Comparison of ENCODE assay signal across 8 cellular contexts in genomic region chr12:57772429-57773322, GRCh38. TPM values are rescaled to one million over a fixed set of nuclear protein-coding genes. Genes with fewer than 3 reads are reported as not detected.
DNase-seq lines count a peak whose midpoint lies in the region; ATAC-seq, FAIRE-seq and TF ChIP-seq lines count a peak whose summit lies in the region.

Gene EEF1AKMT3, plus strand, starts transcription at chr12:57772614. Its CDS starts 111 bp downstream, at chr12:57772725.

- H3K27ac ChIP-seq in heart left ventricle, result peak within 1 kb of the TSS; percentile 41 to 95 (median 90)
- peak within 1 kb of the TSS; percentile 87 to 95 (median 92) for H3K27ac ChIP-seq in pancreas

- DNase-seq in SIG-M5 treated with dmso at 0.1 percent for 504 hours (lab: John Stamatoyannopoulos, UW; ENCODE audit: unreplicated experiment), result peak; percentile 74
- no peak for DNase-seq in SIG-M5 (lab: John Stamatoyannopoulos, UW)
- peak; percentile 42 for DNase-seq in NCI-H2227 treated with DMSO at 0.1 percent for 48 hours (lab: John Stamatoyannopoulos, UW)
- peak; percentile 75 for DNase-seq in adipocyte (ENCODE audit: low read depth)
- DNase-seq in heart left ventricle, result peak; percentile 74 to 83 (median 75)
- peak; percentile 73 to 89 (median 78) for DNase-seq in pancreas

- H3K4me3 ChIP-seq in adipocyte (ENCODE audit: low read length), result peak within 1 kb of the TSS; percentile 95
- peak within 1 kb of the TSS; percentile 59 to 94 (median 74) for H3K4me3 ChIP-seq in heart left ventricle
- peak within 1 kb of the TSS; percentile 69 to 97 (median 80) for H3K4me3 ChIP-seq in pancreas

- WGBS in heart left ventricle, 4 donors, result 2 to 6% (median 3%) methylated on average over 46 to 67 of the region's 67 CpGs
- 1 to 2% methylated on average over 66 to 67 of the region's 67 CpGs for whole genome bisulfite sequencing in pancreas, 2 donors

- intact Hi-C loops in heart left ventricle (cut with DNase I) (loop anchor here in 1 of 10 donors (1.0 kb wide), 1 partner anchor 20 kb away; the partner anchor contains the start of gene CDK4), pancreas (cut with DNase I) (no loop called here)

- FAIRE-seq in pancreas (lab: Jason Lieb, UNC), result no peak

- peak within 1 kb of the TSS; percentile 94 for H3K9ac ChIP-seq in adipocyte (ENCODE audit: low read length)

- ATAC-seq in HG02763 (IDR thresholded peaks at IDR 0.05; ENCODE audit: unreplicated experiment) (peak; percentile 28), heart left ventricle (peak; percentile 52 to 69 (median 68)), pancreas (peak; percentile 70 to 84 (median 80)), HG02571 (IDR thresholded peaks at IDR 0.05; ENCODE audit: unreplicated experiment) (no peak)

- H3K27me3 ChIP-seq in adipocyte (replicated peaks; ENCODE audit: control insufficient read depth, insufficient read depth, low read length), result no peaks in the 10 kb centered on the region
- H3K27me3 ChIP-seq in heart left ventricle, result peaks cover 0 to under 1% (median 0%) of the 10 kb centered on the region in 9 donors
- H3K27me3 ChIP-seq in pancreas, result no peaks in the 10 kb centered on the region

- peaks cover 16% of the 10 kb centered on the region for H3K4me1 ChIP-seq in adipocyte (ENCODE audit: control insufficient read depth, insufficient read depth, low read length)
- H3K4me1 ChIP-seq in heart left ventricle, result peaks cover 0 to 27% (median 15%) of the 10 kb centered on the region in 12 donors
- peaks cover 6 to 13% (median 8%) of the 10 kb centered on the region in 3 donors for H3K4me1 ChIP-seq in pancreas

- no peak for TF ChIP-seq POLR2A in heart left ventricle (IDR thresholded peaks at IDR 0.05)

- TF ChIP-seq CTCF in heart left ventricle (IDR thresholded peaks at IDR 0.05), result no peak
- TF ChIP-seq CTCF in pancreas (IDR thresholded peaks at IDR 0.05), result no peak

- no peaks in the 10 kb centered on the region for H3K9me3 ChIP-seq in adipocyte (ENCODE audit: control insufficient read depth, low read length)
- no peaks in the 10 kb centered on the region for H3K9me3 ChIP-seq in heart left ventricle
- no peaks in the 10 kb centered on the region for H3K9me3 ChIP-seq in pancreas

- H3K36me3 ChIP-seq in adipocyte (ENCODE audit: control insufficient read depth, insufficient read depth, low read length, severe bottlenecking) (peaks cover 35% of the 10 kb centered on the region), heart left ventricle (peaks cover 0 to 36% (median 11%) of the 10 kb centered on the region in 9 donors), pancreas (no peaks in the 10 kb centered on the region)

RNA-seq across cellular contexts. Expression of gene EEF1AKMT3, which starts in this region (rescaled TPM):
- 1 to 10 TPM; 1.2 to 4.5 (median 1.9) TPM for total RNA-seq in heart left ventricle
- polyA plus RNA-seq in heart left ventricle, result 1 to 10 TPM in 1 of 2 donors, under 1 TPM in 1; 0.84 to 1.2 TPM
- total RNA-seq in pancreas, result 10 to 100 TPM in 5 of 6 donors, 1 to 10 TPM in 1; 9.3 to 20.8 (median 16.0) TPM
- 1 to 10 TPM; 3.7 to 7.2 TPM for polyA plus RNA-seq in pancreas
